8 cellular contexts compared by ENCODE assay signal in genomic region chr11:59668950-59669610, GRCh38. TPM values are rescaled to one million over a fixed set of nuclear protein-coding genes. Genes with fewer than 3 reads are reported as not detected.
DNase-seq lines count a peak whose midpoint lies in the region; ATAC-seq and TF ChIP-seq lines count a peak whose summit lies in the region.

A gene with protein sequence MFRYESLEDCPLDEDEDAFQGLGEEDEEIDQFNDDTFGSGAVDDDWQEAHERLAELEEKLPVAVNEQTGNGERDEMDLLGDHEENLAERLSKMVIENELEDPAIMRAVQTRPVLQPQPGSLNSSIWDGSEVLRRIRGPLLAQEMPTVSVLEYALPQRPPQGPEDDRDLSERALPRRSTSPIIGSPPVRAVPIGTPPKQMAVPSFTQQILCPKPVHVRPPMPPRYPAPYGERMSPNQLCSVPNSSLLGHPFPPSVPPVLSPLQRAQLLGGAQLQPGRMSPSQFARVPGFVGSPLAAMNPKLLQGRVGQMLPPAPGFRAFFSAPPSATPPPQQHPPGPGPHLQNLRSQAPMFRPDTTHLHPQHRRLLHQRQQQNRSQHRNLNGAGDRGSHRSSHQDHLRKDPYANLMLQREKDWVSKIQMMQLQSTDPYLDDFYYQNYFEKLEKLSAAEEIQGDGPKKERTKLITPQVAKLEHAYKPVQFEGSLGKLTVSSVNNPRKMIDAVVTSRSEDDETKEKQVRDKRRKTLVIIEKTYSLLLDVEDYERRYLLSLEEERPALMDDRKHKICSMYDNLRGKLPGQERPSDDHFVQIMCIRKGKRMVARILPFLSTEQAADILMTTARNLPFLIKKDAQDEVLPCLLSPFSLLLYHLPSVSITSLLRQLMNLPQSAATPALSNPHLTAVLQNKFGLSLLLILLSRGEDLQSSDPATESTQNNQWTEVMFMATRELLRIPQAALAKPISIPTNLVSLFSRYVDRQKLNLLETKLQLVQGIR (minus strand): TSS chr11:59669037. CDS start chr11:59668895, 142 bp downstream.

- no peaks in the 10 kb centered on the region for H3K36me3 ChIP-seq in prostate gland
- H3K36me3 ChIP-seq in urinary bladder (ENCODE audit: insufficient read depth), result no peaks in the 10 kb centered on the region

- DNase-seq in NCI-H187 (lab: John Stamatoyannopoulos, UW), result peak; percentile 95 to 96
- peak; percentile 97 to 100 (median 99) for DNase-seq in T-helper 2 cell
- DNase-seq in left ventricle myocardium superior, result peak; percentile 100
- peak; percentile 99 for DNase-seq in prostate gland (ENCODE audit: low spot score)

- intact Hi-C loops in left ventricle myocardium superior (cut with micrococcal nuclease), result loop anchor here (2.0 kb wide), 1 partner anchor 52 kb away; no protein-coding TSS in a partner anchor
- intact Hi-C loops in prostate gland (cut with DNase I), result loop anchor here (1.0 to 10.0 kb wide), 4 partner anchors 53 to 136 kb away; partner anchors contain the start of gene STX3

- under 1% methylated on average over 49 of the region's 68 CpGs for WGBS in prostate gland
- under 1% methylated on average over 68 of the region's 68 CpGs for WGBS in urinary bladder

- H3K4me3 ChIP-seq in prostate gland (peak within 1 kb of the TSS; percentile 68 to 83), urinary bladder (ENCODE audit: low read depth, low read length) (peak within 1 kb of the TSS; percentile 99)

- H3K27me3 ChIP-seq in prostate gland (replicated peaks; ENCODE audit: insufficient read depth), result no peaks in the 10 kb centered on the region

- H3K4me1 ChIP-seq in prostate gland (replicated peaks) (peaks cover 8% of the 10 kb centered on the region), urinary bladder (ENCODE audit: insufficient read depth) (no peaks in the 10 kb centered on the region)

- ATAC-seq in GM18498 (IDR thresholded peaks at IDR 0.05; ENCODE audit: unreplicated experiment) (peak; percentile 95), HG02938 (IDR thresholded peaks at IDR 0.05; ENCODE audit: unreplicated experiment) (peak; percentile 94), left ventricle myocardium superior (peak; percentile 97)

- peak; percentile 95 for TF ChIP-seq POLR2A in prostate gland (IDR thresholded peaks at IDR 0.05)

- TF ChIP-seq CTCF in prostate gland (IDR thresholded peaks at IDR 0.05), result peak in 1 of 4 experiments; percentile 3

- H3K9me3 ChIP-seq in prostate gland, result no peaks in the 10 kb centered on the region

- H3K27ac ChIP-seq in angular gyrus (ENCODE audit: low read depth, low read length) (peak within 1 kb of the TSS; percentile 96), prostate gland (peak within 1 kb of the TSS; percentile 92 to 97), urinary bladder (ENCODE audit: low read depth) (peak within 1 kb of the TSS; percentile 98)

RNA-seq across cellular contexts. Expression of the gene that starts here (rescaled TPM):
- total RNA-seq in left ventricle myocardium superior, result 24.5 TPM
- 10 to 100 TPM; 10.3 to 26.2 TPM for total RNA-seq in prostate gland
- total RNA-seq in urinary bladder, result 10.9 TPM
- 19.5 TPM for polyA plus RNA-seq in urinary bladder

Comparison
In these comparisons a context has a peak if more than half of its experiments do, and no peak if none do; other contexts are left out.
1. Peak in every context shown above with its lines: DNase-seq, ATAC-seq, H3K4me3 ChIP-seq and H3K27ac ChIP-seq.